In the genomic region with DNA sequence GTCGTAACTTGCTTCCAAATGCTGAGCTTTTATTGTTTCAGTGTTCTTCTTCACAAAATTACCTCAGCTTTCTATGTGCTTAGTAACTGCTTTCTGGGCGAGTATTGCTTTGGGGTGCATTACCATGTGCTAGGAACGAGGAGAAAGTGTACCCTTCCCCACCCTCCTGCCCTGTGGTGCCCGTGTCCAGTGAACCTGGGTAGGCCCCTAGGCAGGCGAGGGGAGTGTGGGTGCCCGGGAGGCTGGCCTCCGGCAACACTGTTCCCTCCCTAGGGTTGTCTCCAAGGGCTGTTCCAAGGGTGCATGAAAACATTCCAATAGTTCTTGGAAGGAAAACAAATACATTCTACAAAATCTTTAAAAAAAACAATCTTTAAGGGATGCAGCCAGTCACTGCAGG, we compare ENCODE assay signal across 17 cellular contexts.
A peak's percentile ranks its signal among the peaks of the same experiment; 100 is the strongest.
DNase-seq lines count a peak whose midpoint lies in the region; ATAC-seq, FAIRE-seq and TF ChIP-seq lines count a peak whose summit lies in the region.
"Had no signal": no experiment of that assay in that cellular context is flagged by ENCODE, and none has a peak within 500 bp of the region (broad histone marks: within the 10 kb centered on the region; RNA-seq: fewer than 3 reads in every experiment).

No MANE protein-coding gene starts in this region.

- no peak overlapping the region for H3K4me3 Mint-ChIP-seq in GM23338
- H3K4me3 Mint-ChIP-seq: CD4-positive, alpha-beta memory T cell had no signal

- H3K36me3 ChIP-seq in GM23338 (ENCODE audit: insufficient read depth) = peaks cover 9% of the 10 kb centered on the region; the same call in 1 of the 2 replicates
- no peaks in the 10 kb centered on the region for H3K36me3 ChIP-seq in H1 (ENCODE audit: control insufficient read depth in 2 of 4, insufficient read depth in 4 of 4, low read length in 3 of 4)
- H3K36me3 ChIP-seq in mesendoderm (ENCODE audit: control insufficient read depth, insufficient read depth, low read length) = no peaks in the 10 kb centered on the region
- no peaks in the 10 kb centered on the region for H3K36me3 ChIP-seq in Karpas-422 (ENCODE audit: insufficient read depth, low read length)

- H2BK5ac ChIP-seq in H1 (ENCODE audit: low read depth, low read length) = peak overlapping the region; percentile 35; the same call in 1 of the 2 replicates
- H2BK5ac ChIP-seq in mesendoderm (ENCODE audit: low read length) = peak overlapping the region; percentile 39

- no peak overlapping the region for H3K27ac Mint-ChIP-seq in GM23338
- H3K27ac Mint-ChIP-seq: CD4-positive, alpha-beta memory T cell had no signal

- CTCF ChIA-PET in H1 (lab: Charles Lee; ENCODE audit: partially characterized antibody) = no interaction called here

- peaks cover 11% of the 10 kb centered on the region; the same call in 2 of the 3 replicates for H3K9me3 Mint-ChIP-seq in GM23338

- ATAC-seq in GM23338 (no peak), HG03045 (IDR thresholded peaks at IDR 0.05; ENCODE audit: unreplicated experiment) (no peak)

- H2BK120ac ChIP-seq in H1 (replicated peaks; ENCODE audit: low read depth, low read length) = peak overlapping the region; percentile 3
- peak overlapping the region; percentile 51 for H2BK120ac ChIP-seq in mesendoderm (ENCODE audit: low read depth, low read length)

- no peak overlapping the region for H3K23ac ChIP-seq in H1 (ENCODE audit: insufficient read length)
- no peak overlapping the region for H3K23ac ChIP-seq in mesendoderm (ENCODE audit: low read length)

- no peak for TF ChIP-seq RAD21 in H1 (IDR thresholded peaks at IDR 0.05 in 1 of 2, conservative IDR thresholded peaks at IDR 0.05 in 1 of 2; ENCODE audit: low read depth in 2 of 2, low read length in 2 of 2)

- TF ChIP-seq CTCF in GM23338 (conservative IDR thresholded peaks at IDR 0.05; ENCODE audit: low read depth in 2 of 2) = no peak
- TF ChIP-seq CTCF in H1 (IDR thresholded peaks at IDR 0.05; ENCODE audit: control extremely low read depth in 1 of 3, insufficient read depth in 1 of 3, low read depth in 1 of 3, low read length in 3 of 3) = no peak
- no peak for TF ChIP-seq CTCF in GM10266 (IDR thresholded peaks at IDR 0.05; ENCODE audit: control insufficient read depth, insufficient read depth, low read depth, missing control alignments)

- H4K91ac ChIP-seq in H1 (replicated peaks; ENCODE audit: insufficient read length, low read length) = peak overlapping the region; percentile 79

- no peak overlapping the region for H3K4ac ChIP-seq in H1 (replicated peaks; ENCODE audit: insufficient read length, low read depth, low read length)
- peak overlapping the region; percentile 71 for H3K4ac ChIP-seq in mesendoderm (ENCODE audit: low read depth, low read length)

- peaks cover 11% of the 10 kb centered on the region; the same call in 2 of the 3 replicates for H3K36me3 Mint-ChIP-seq in GM23338 (ENCODE audit: low read depth)
- H3K36me3 Mint-ChIP-seq: CD4-positive, alpha-beta memory T cell had no signal

- H2AFZ ChIP-seq in GM23338 (no peak overlapping the region), H1 (ENCODE audit: low read length) (no peak overlapping the region), Karpas-422 (ENCODE audit: low read length) (no peak overlapping the region)

- H3K18ac ChIP-seq in H1 (ENCODE audit: extremely low read depth, low read length) (no peak overlapping the region), mesendoderm (ENCODE audit: low read length) (peak overlapping the region; percentile 16)

- H3K4me1 ChIP-seq in GM23338 (ENCODE audit: insufficient read depth) = peaks cover 37% of the 10 kb centered on the region
- peaks cover 4 to 26% (median 10%) of the 10 kb centered on the region in 4 experiments for H3K4me1 ChIP-seq in H1 (replicated peaks in 1 of 4; ENCODE audit: control insufficient read depth in 3 of 4, insufficient read depth in 4 of 4, low read length in 3 of 4)
- H3K4me1 ChIP-seq in mesendoderm (ENCODE audit: control insufficient read depth, low read depth, low read length) = peaks cover 12% of the 10 kb centered on the region
- no peaks in the 10 kb centered on the region for H3K4me1 ChIP-seq in Karpas-422 (ENCODE audit: low read length)
- H3K4me1 ChIP-seq: Caco-2 had no signal

- TF ChIP-seq EP300 in H1 (IDR thresholded peaks at IDR 0.05; ENCODE audit: borderline replicate concordance in 1 of 2, low read depth in 2 of 2, low read length in 2 of 2) = no peak

- FAIRE-seq in H1 (lab: Jason Lieb, UNC) = no peak
- FAIRE-seq: G401.6, GM12891, GM18507 had no signal

- H3K4me1 Mint-ChIP-seq in GM23338 = peaks cover 56% of the 10 kb centered on the region
- H3K4me1 Mint-ChIP-seq: CD4-positive, alpha-beta memory T cell had no signal

- no peak overlapping the region for H3K4me3 ChIP-seq in GM23338
- H3K4me3 ChIP-seq in H1 (ENCODE audit: extremely low read depth in 1 of 4, insufficient read depth in 2 of 4, low read depth in 3 of 4, low read length in 4 of 4) = no peak overlapping the region
- H3K4me3 ChIP-seq in mesendoderm (ENCODE audit: low read length) = no peak overlapping the region
- H3K4me3 ChIP-seq in Karpas-422 (ENCODE audit: low read length) = no peak overlapping the region

- H4K5ac ChIP-seq in H1 (ENCODE audit: insufficient read length, low read depth, low read length) (no peak overlapping the region), mesendoderm (ENCODE audit: low read length) (no peak overlapping the region)

- H3K27me3 ChIP-seq in GM23338 (ENCODE audit: insufficient read depth) (no peaks in the 10 kb centered on the region), H1 (replicated peaks in 1 of 4; ENCODE audit: control insufficient read depth in 3 of 4, extremely low read depth in 1 of 4, insufficient read depth in 3 of 4, low read length in 3 of 4) (no peaks in the 10 kb centered on the region; a peak in 1 of 7 replicates), mesendoderm (ENCODE audit: insufficient read depth, low read length, poor library complexity) (no peaks in the 10 kb centered on the region), Karpas-422 (ENCODE audit: low read length) (no peaks in the 10 kb centered on the region)

- H3K14ac ChIP-seq in H1 (ENCODE audit: insufficient read length) = no peak overlapping the region

- H3K4me2 ChIP-seq in GM23338 (peak overlapping the region; percentile 41), H1 (ENCODE audit: insufficient read depth in 1 of 2, low read depth in 2 of 2, low read length in 2 of 2) (no peak overlapping the region), mesendoderm (ENCODE audit: low read length) (no peak overlapping the region), Karpas-422 (ENCODE audit: low read depth, low read length, poor library complexity, severe bottlenecking) (no peak overlapping the region)

- no peaks in the 10 kb centered on the region for H3K79me2 ChIP-seq in GM23338 (replicated peaks; ENCODE audit: insufficient read depth)
- no peaks in the 10 kb centered on the region for H3K79me2 ChIP-seq in H1 (ENCODE audit: control insufficient read depth in 1 of 2, insufficient read depth in 2 of 2, low read length in 2 of 2)
- no peaks in the 10 kb centered on the region for H3K79me2 ChIP-seq in mesendoderm (ENCODE audit: control insufficient read depth, insufficient read depth, low read length)
- no peaks in the 10 kb centered on the region for H3K79me2 ChIP-seq in Karpas-422 (ENCODE audit: low read length)

- H3K27me3 Mint-ChIP-seq in GM23338 (ENCODE audit: insufficient read depth, low read depth, poor library complexity) = peaks cover 18% of the 10 kb centered on the region

- H3K56ac ChIP-seq in H1 (replicated peaks; ENCODE audit: insufficient read length, low read depth, low read length) (no peak overlapping the region), mesendoderm (ENCODE audit: low read length) (peak overlapping the region; percentile 54)

- POLR2A ChIA-PET in H1 (lab: Charles Lee; ENCODE audit: partially characterized antibody) = no interaction called here

- H2AK5ac ChIP-seq in H1 (ENCODE audit: low read depth, low read length) (no peak overlapping the region; the same call in 1 of the 2 replicates), mesendoderm (ENCODE audit: low read length) (peak overlapping the region; percentile 59)

- H3K23me2 ChIP-seq in H1 (ENCODE audit: low read depth, low read length) = no peaks in the 10 kb centered on the region

- no peak overlapping the region for H3K9ac ChIP-seq in H1 (replicated peaks in 1 of 4; ENCODE audit: extremely low read depth in 1 of 4, low read depth in 3 of 4, low read length in 3 of 4)
- H3K9ac ChIP-seq in mesendoderm (ENCODE audit: low read length) = no peak overlapping the region
- no peak overlapping the region for H3K9ac ChIP-seq in Karpas-422 (ENCODE audit: low read length)

- H3K9me2 ChIP-seq in GM23338 (ENCODE audit: insufficient read depth) (0 out of 2 replicates have a peak, but pooled peaks cover 8% of the 10 kb centered on the region), Karpas-422 (replicated peaks; ENCODE audit: insufficient read depth, low read length) (no peaks in the 10 kb centered on the region)

- H4K20me1 ChIP-seq in GM23338 (replicated peaks; ENCODE audit: insufficient read depth) = no peaks in the 10 kb centered on the region
- no peaks in the 10 kb centered on the region for H4K20me1 ChIP-seq in H1 (replicated peaks in 1 of 2; ENCODE audit: control insufficient read depth in 1 of 2, insufficient read depth in 2 of 2, low read length in 2 of 2)
- no peaks in the 10 kb centered on the region for H4K20me1 ChIP-seq in Karpas-422 (ENCODE audit: insufficient read depth, low read depth, low read length)

- H2BK12ac ChIP-seq in H1 (ENCODE audit: low read depth, low read length) = no peak overlapping the region; the same call in 1 of the 2 replicates

- no peak for TF ChIP-seq POLR2A in H1 (IDR thresholded peaks at IDR 0.05; ENCODE audit: control extremely low read depth in 1 of 2, low read depth in 2 of 2, low read length in 2 of 2)

- peaks cover 13% of the 10 kb centered on the region for H3F3A ChIP-seq in GM23338 (replicated peaks; ENCODE audit: low read depth)

- H3K79me1 ChIP-seq in H1 (ENCODE audit: low read depth, low read length) (no peaks in the 10 kb centered on the region), mesendoderm (ENCODE audit: low read length) (no peaks in the 10 kb centered on the region)

- H3K27ac ChIP-seq in GM23338 (ENCODE audit: low read depth) (no peak overlapping the region; the same call in 1 of the 2 replicates), H1 (ENCODE audit: low read depth, low read length) (no peak overlapping the region), mesendoderm (ENCODE audit: low read depth, low read length) (no peak overlapping the region), Karpas-422 (ENCODE audit: low read length) (no peak overlapping the region)

- 79% methylated on average over 7 of the region's 7 CpGs; no CpG with 5 or more reads in 1 of the 2 experiments for WGBS in H1 (ENCODE audit: extremely low coverage in 1 of 2, insufficient coverage in 1 of 2, insufficient read length in 1 of 2, insufficient replicate concordance in 2 of 2, low coverage in 1 of 2, low lambda C conversion rate in 2 of 2, missing lambda C conversion rate in 1 of 2), 2 experiments
- no CpG with 5 or more reads among the region's 7 CpGs for WGBS in mesendoderm (ENCODE audit: extremely low coverage, insufficient coverage, low lambda C conversion rate)

- DNase-seq in GM23338 (ENCODE audit: low spot score) (no peak), H1 (ENCODE audit: low read depth in 1 of 2, low spot score in 2 of 2) (peak in 1 of 2 experiments; percentile 40), mesendoderm (no peak), GM10266 (ENCODE audit: extremely low spot score) (no peak), Karpas-422 (no peak)
- DNase-seq: C1 segment of cervical spinal cord; Caco-2; CD4-positive, alpha-beta memory T cell; DMS153; DND-41; GOT3; H7; HCEC 1CT had no signal

- peak overlapping the region; percentile 83; the same call in 1 of the 2 replicates for H2BK20ac ChIP-seq in H1 (ENCODE audit: low read length)

- H2BK15ac ChIP-seq in H1 (ENCODE audit: low read length) (0 out of 2 replicates have a peak overlapping the region, but pooled peaks have one; percentile 54), mesendoderm (replicated peaks; ENCODE audit: low read depth) (no peak overlapping the region)

- H3K9me3 ChIP-seq in H1 (ENCODE audit: insufficient read depth in 2 of 2, low read depth in 1 of 2, low read length in 1 of 2) = 0 out of 4 replicates have a peak, but pooled peaks cover 0 to 5% of the 10 kb centered on the region in 2 experiments
- no peaks in the 10 kb centered on the region for H3K9me3 ChIP-seq in Karpas-422 (ENCODE audit: low read length)
- H3K9me3 ChIP-seq: Caco-2 had no signal

- H4K8ac ChIP-seq in H1 (ENCODE audit: extremely low read depth, insufficient read depth, low read length) (no peak overlapping the region), mesendoderm (ENCODE audit: low read depth, low read length) (no peak overlapping the region)
